Comparison of ENCODE assay signal across 10 cellular contexts in the genomic region with DNA sequence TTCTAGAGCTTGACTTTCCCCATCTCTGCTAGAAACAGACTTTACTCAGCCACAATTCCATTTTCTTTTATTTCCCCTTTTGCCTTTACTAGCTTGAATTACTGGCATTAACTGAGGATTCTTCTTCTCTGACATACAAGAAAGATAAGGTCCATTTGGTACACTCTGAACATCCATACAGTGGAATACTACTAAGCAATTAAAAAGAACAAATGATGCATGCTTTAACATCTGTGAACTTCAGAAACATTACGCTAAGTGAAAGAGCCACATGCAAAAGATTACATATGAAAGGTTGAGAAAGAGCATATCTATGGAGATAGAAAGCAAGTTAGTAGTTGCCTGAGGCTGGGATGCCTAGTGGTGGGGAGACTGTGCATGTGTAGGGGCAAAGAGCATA.
"Had no signal": no experiment of that assay in that cellular context is flagged by ENCODE, and none has a peak within 500 bp of the region (broad histone marks: within the 10 kb centered on the region; RNA-seq: fewer than 3 reads in every experiment).

No MANE protein-coding gene starts in this region.

- ATAC-seq: HCT116 had no signal

- H3K36me3 ChIP-seq: HAP-1 had no signal

- DNase-seq: GM23248, GOT3, H7, IMR-90, Karpas-422, KBM-7 had no signal

- H3K9ac ChIP-seq: GM23248, KMS-11 had no signal

- H3K4me2 ChIP-seq: KMS-11 had no signal

- H3K4me3 ChIP-seq: GM23248, HAP-1 had no signal

- H3K27ac ChIP-seq: GM23248, HL-60, KMS-11 had no signal

- H3K4me1 ChIP-seq: HAP-1 had no signal

- H3K9me3 ChIP-seq: HAP-1 had no signal

- H2AFZ ChIP-seq: GM23248 had no signal
